ENCODE assay signal across 24 cellular contexts in the genomic region with DNA sequence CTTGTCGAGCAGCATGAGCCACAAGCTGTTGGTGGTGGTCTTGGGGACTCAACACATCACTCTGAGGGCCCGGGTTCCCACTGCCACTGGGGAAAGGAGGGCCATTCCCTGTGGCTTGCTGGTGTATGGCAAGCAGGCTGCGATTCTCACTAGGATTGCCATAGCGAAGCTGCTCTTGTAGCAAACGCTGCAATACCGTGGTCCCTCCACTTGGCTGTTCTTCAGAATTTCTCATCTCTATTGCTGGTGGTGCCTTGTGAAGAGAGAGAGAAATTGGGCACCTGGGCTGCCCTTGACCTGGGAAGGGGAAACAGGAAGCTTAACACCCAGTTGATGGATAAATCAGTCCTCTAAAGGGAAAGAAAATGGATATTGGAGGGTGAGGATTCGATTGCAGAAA.
"Had no signal": no experiment of that assay in that cellular context is flagged by ENCODE, and none has a peak within 500 bp of the region (broad histone marks: within the 10 kb centered on the region; RNA-seq: fewer than 3 reads in every experiment).

No MANE protein-coding gene starts in this region.

- H3K9me3 ChIP-seq: SK-N-SH had no signal

- H3K27ac ChIP-seq: VCaP had no signal

- DNase-seq: activated CD4-positive, alpha-beta memory T cell treated with anti-CD3 and anti-CD28 coated beads, Interleukin-2, amount 10 ng/mL, durations not matched to agents 7 days and 5 days; activated CD4-positive, alpha-beta T cell treated with anti-CD3 and anti-CD28 coated beads for 36 hours; activated CD4-positive, alpha-beta T cell treated with anti-CD3 and anti-CD28 coated beads, Interleukin-2, amount 50 U/mL, for 1 hour; activated gamma-delta T cell treated with Interleukin-2 at 50 U/mL for 16 hours; activated naive CD4-positive, alpha-beta T cell treated with anti-CD3 and anti-CD28 coated beads, Interleukin-2, amount 10 ng/mL, durations not matched to agents 7 days and 5 days; activated naive CD8-positive, alpha-beta T cell treated with anti-CD3 and anti-CD28 coated beads for 36 hours; activated T-cell treated with anti-CD3 and anti-CD28 coated beads for 4 hours; activated T-cell treated with anti-CD3 and anti-CD28 coated beads, Interleukin-2, amount 50 U/mL, for 48 hours; cerebellar nuclear complex; Kasumi-1; NCI-H1048; NCI-H146; NCI-H187 treated with DMSO at 0.1 percent for 48 hours; NCI-H2081 treated with DMSO at 0.1 percent for 48 hours; NCI-H2171 treated with DMSO at 0.1 percent for 48 hours; NCI-H345; NCI-H510A; NCI-H526 treated with DMSO at 0.1 percent for 48 hours; NCI-H82; OCI-M1; RPMI8226; SK-N-SH; T-helper 1 cell had no signal
